Comparison of ENCODE assay signal across 1 cellular context in the genomic region with DNA sequence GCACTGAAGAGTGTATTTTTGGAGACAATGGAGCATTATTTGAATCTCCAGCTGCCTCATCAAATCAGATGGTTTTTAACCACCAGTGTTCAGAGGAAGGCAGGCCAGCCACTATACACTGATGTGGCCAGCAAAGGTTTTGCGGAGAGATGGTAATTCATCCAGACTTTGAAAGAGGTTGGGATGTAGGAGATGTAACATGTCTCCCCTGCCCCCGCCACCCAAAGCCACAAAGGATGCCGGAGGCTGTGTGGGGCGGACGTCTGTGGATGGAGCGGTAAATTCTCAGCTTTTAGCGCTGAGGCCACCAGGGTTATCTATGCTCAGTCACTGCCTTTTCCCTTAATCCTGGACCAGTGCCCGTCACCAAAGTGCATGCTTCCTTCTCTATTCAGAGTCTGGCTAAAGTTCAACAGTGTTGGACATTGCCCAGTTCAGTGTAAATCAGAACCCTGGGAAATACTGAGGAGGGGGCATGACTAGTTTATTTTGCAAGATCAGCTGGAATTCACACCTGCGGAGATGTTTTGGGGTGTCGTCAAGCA.
TF ChIP-seq lines count a peak whose summit lies in the region.

No MANE protein-coding gene starts in this region.

TF ChIP-seq in IMR-90, 13 proteins besides CTCF, POLR2A, EP300 and RAD21:
- no peak for TF ChIP-seq MAZ (IDR thresholded peaks at IDR 0.05; ENCODE audit: borderline replicate concordance, low read depth, low read length)
- peak; percentile 58 for TF ChIP-seq MAFK (IDR thresholded peaks at IDR 0.05; ENCODE audit: low read depth, low read length)
TF ChIP-seq in IMR-90: peak in this region for 1.
